17 cellular contexts compared by ENCODE assay signal in the genomic region with DNA sequence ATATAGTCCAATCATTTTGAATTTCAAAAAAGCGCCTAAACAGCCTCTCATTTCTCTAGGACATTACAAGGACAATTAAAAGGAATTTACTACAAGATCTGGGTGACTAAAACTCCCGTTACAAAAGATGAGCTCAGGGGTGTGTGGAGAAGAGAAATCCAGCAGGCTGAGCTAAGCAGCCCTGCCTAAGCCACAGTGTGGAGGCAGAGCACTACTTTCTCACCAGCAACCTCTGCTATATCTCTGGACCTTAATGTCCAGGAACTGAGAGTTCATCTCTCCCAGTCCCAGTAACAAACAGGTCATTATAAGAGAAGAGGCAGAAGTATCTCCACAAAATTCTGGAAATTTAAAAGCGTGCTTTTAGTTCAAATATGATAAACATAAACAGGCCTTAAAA. TPM values are rescaled to one million over a fixed set of nuclear protein-coding genes. Genes with fewer than 3 reads are reported as not detected.
DNase-seq lines count a peak whose midpoint lies in the region; ATAC-seq and TF ChIP-seq lines count a peak whose summit lies in the region.
"Had no signal": no experiment of that assay in that cellular context is flagged by ENCODE, and none has a peak within 500 bp of the region (broad histone marks: within the 10 kb centered on the region; RNA-seq: fewer than 3 reads in every experiment).

No MANE protein-coding gene starts in this region.

- ATAC-seq in Panc1, result peak; percentile 69; the same call in 1 of the 2 replicates
- ATAC-seq in activated T-helper 17 cell treated with anti-CD3 and anti-CD28 coated beads, Interleukin-2, amount 50 U/mL, for 72 hours (replicated peaks), result no peak
- ATAC-seq: activated naive CD4-positive, alpha-beta T cell treated with anti-CD3 and anti-CD28 coated beads, Interleukin-2, amount 50 U/mL, for 72 hours; mucosa of descending colon had no signal

- H3K14ac ChIP-seq in mesenchymal stem cell (ENCODE audit: low read length in 2 of 2), result no peak overlapping the region

- H3K4me3 Mint-ChIP-seq in chondrocyte (ENCODE audit: unreplicated experiment), result no peak overlapping the region
- H3K4me3 Mint-ChIP-seq in activated T-helper 17 cell treated with anti-CD3 and anti-CD28 coated beads, Interleukin-2, amount 50 U/mL, for 72 hours, result no peak overlapping the region
- H3K4me3 Mint-ChIP-seq: activated T-cell treated with anti-CD3 and anti-CD28 coated beads, Interleukin-2, amount 50 U/mL, for 24 hours; stimulated activated naive CD8-positive, alpha-beta T cell treated with anti-CD3 and anti-CD28 coated beads, Interleukin-15, Interleukin-2, amounts not matched to agents 100 ng/mL and 50 ng/mL, for 24 hours had no signal

- CTCF ChIA-PET in Panc1 (lab: Charles Lee), result no interaction called here

- H2BK12ac ChIP-seq in mesenchymal stem cell (ENCODE audit: low read length in 2 of 2), result no peak overlapping the region

- in situ Hi-C loops in G401 (cut with HindIII; ENCODE audit: low sequenced_read_pairs) (no loop called here), Panc1 (cut with HindIII; ENCODE audit: low pct_unique_long_range_greater_than_20kb, low sequenced_read_pairs) (no loop called here)

- no peaks in the 10 kb centered on the region for H3K79me1 ChIP-seq in mesenchymal stem cell (replicated peaks; ENCODE audit: low read length, poor library complexity, severe bottlenecking)

- no peak overlapping the region for H2AFZ ChIP-seq in mesenchymal stem cell (ENCODE audit: low read depth, low read length)

- peaks cover 14% of the 10 kb centered on the region for H3K4me1 Mint-ChIP-seq in chondrocyte (ENCODE audit: low read depth)
- H3K4me1 Mint-ChIP-seq in activated T-helper 17 cell treated with anti-CD3 and anti-CD28 coated beads, Interleukin-2, amount 50 U/mL, for 72 hours, result no peaks in the 10 kb centered on the region

- 89% methylated on average over 3 of the region's 3 CpGs for WGBS in mesenchymal stem cell

- H3K4ac ChIP-seq in mesenchymal stem cell (ENCODE audit: low read depth in 1 of 2, low read length in 2 of 2), result no peak overlapping the region

- H3K4me1 ChIP-seq in Panc1 (ENCODE audit: control insufficient read depth, insufficient read depth, low read length) (no peaks in the 10 kb centered on the region), mesenchymal stem cell (ENCODE audit: control insufficient read depth, insufficient read depth, low read depth, low read length) (peaks cover 3% of the 10 kb centered on the region)

- H3K36me3 ChIP-seq in Panc1 (ENCODE audit: control insufficient read depth, insufficient read depth, low read length) (no peaks in the 10 kb centered on the region), mesenchymal stem cell (ENCODE audit: control insufficient read depth in 1 of 2, insufficient read depth in 2 of 2, low read depth in 1 of 2, low read length in 2 of 2) (no peaks in the 10 kb centered on the region)
- H3K36me3 ChIP-seq: heart right ventricle, ovary had no signal

- H3K18ac ChIP-seq in mesenchymal stem cell (ENCODE audit: low read depth in 1 of 2, low read length in 2 of 2), result no peak overlapping the region

- DNase-seq in G401 (ENCODE audit: low spot score), result peak; percentile 12
- DNase-seq in Panc1 (ENCODE audit: low read depth, low spot score), result no peak
- DNase-seq in chondrocyte (ENCODE audit: low spot score), result no peak
- DNase-seq in mesenchymal stem cell, result no peak
- DNase-seq in putamen (ENCODE audit: low spot score), result no peak
- DNase-seq in NCI-H2196 (lab: John Stamatoyannopoulos, UW; ENCODE audit: unreplicated experiment), result no peak
- DNase-seq in NCI-H82 treated with DMSO at 0.1 percent for 48 hours (lab: John Stamatoyannopoulos, UW; ENCODE audit: unreplicated experiment), result no peak
- DNase-seq: activated T-cell treated with anti-CD3 and anti-CD28 coated beads, Interleukin-2, amount 50 U/mL, for 24 hours; heart right ventricle; IMR-90; mucosa of descending colon; ovary; SHP77 treated with DMSO at 0.1 percent for 48 hours had no signal

- H3K27me3 ChIP-seq in Panc1 (ENCODE audit: control insufficient read depth, insufficient read depth, low read length) (no peaks in the 10 kb centered on the region), mesenchymal stem cell (ENCODE audit: control insufficient read depth in 1 of 2, insufficient read depth in 1 of 2, low read length in 2 of 2) (no peaks in the 10 kb centered on the region)
- H3K27me3 ChIP-seq: heart right ventricle, ovary had no signal

- H2BK120ac ChIP-seq in mesenchymal stem cell (ENCODE audit: low read depth, low read length), result no peak overlapping the region

- H3K9me3 Mint-ChIP-seq in chondrocyte (ENCODE audit: low read depth), result no peaks in the 10 kb centered on the region
- H3K9me3 Mint-ChIP-seq in activated T-helper 17 cell treated with anti-CD3 and anti-CD28 coated beads, Interleukin-2, amount 50 U/mL, for 72 hours, result no peaks in the 10 kb centered on the region
- H3K9me3 Mint-ChIP-seq: activated naive CD4-positive, alpha-beta T cell treated with anti-CD3 and anti-CD28 coated beads, Interleukin-2, amount 50 U/mL, for 72 hours; activated T-cell treated with anti-CD3 and anti-CD28 coated beads, Interleukin-2, amount 50 U/mL, for 24 hours; stimulated activated naive CD8-positive, alpha-beta T cell treated with anti-CD3 and anti-CD28 coated beads, Interleukin-15, Interleukin-2, amounts not matched to agents 100 ng/mL and 50 ng/mL, for 24 hours had no signal

- H3K27ac Mint-ChIP-seq in chondrocyte (ENCODE audit: unreplicated experiment), result no peak overlapping the region
- no peak overlapping the region for H3K27ac Mint-ChIP-seq in activated T-helper 17 cell treated with anti-CD3 and anti-CD28 coated beads, Interleukin-2, amount 50 U/mL, for 72 hours
- H3K27ac Mint-ChIP-seq: activated naive CD4-positive, alpha-beta T cell treated with anti-CD3 and anti-CD28 coated beads, Interleukin-2, amount 50 U/mL, for 72 hours; activated T-cell treated with anti-CD3 and anti-CD28 coated beads, Interleukin-2, amount 50 U/mL, for 24 hours; stimulated activated naive CD8-positive, alpha-beta T cell treated with anti-CD3 and anti-CD28 coated beads, Interleukin-15, Interleukin-2, amounts not matched to agents 100 ng/mL and 50 ng/mL, for 24 hours had no signal

- TF ChIP-seq CTCF in Panc1 (IDR thresholded peaks at IDR 0.05) (peak; percentile 43), chondrocyte (IDR thresholded peaks at IDR 0.05) (peak; percentile 73)

- no peak overlapping the region for H3K23ac ChIP-seq in mesenchymal stem cell (ENCODE audit: low read length in 2 of 2)

- POLR2A ChIA-PET in Panc1 (lab: Charles Lee), result no interaction called here

- no peak overlapping the region for H4K91ac ChIP-seq in mesenchymal stem cell (ENCODE audit: low read length)

- H3K36me3 Mint-ChIP-seq in chondrocyte (ENCODE audit: low read depth), result no peaks in the 10 kb centered on the region
- no peaks in the 10 kb centered on the region for H3K36me3 Mint-ChIP-seq in activated T-helper 17 cell treated with anti-CD3 and anti-CD28 coated beads, Interleukin-2, amount 50 U/mL, for 72 hours (ENCODE audit: low read depth)
- H3K36me3 Mint-ChIP-seq: activated naive CD4-positive, alpha-beta T cell treated with anti-CD3 and anti-CD28 coated beads, Interleukin-2, amount 50 U/mL, for 72 hours had no signal

- BruUV-seq in Panc1 (replicated peaks; lab: Mats Ljungman, UMichigan), result no TSS peak

- H3K9ac ChIP-seq in mesenchymal stem cell (ENCODE audit: low read length), result peak overlapping the region; percentile 9

- no peak overlapping the region for H2BK5ac ChIP-seq in mesenchymal stem cell (ENCODE audit: low read depth, low read length, poor library complexity, severe bottlenecking)

- intact Hi-C loops in Panc1 (cut with micrococcal nuclease; ENCODE audit: unreplicated experiment), result no loop called here

- no peak overlapping the region for H2AK5ac ChIP-seq in mesenchymal stem cell (ENCODE audit: low read length, severe bottlenecking)

- H4K8ac ChIP-seq in mesenchymal stem cell (ENCODE audit: low read length), result no peak overlapping the region

- no peak overlapping the region for H2BK15ac ChIP-seq in mesenchymal stem cell (ENCODE audit: low read depth, poor library complexity, severe bottlenecking)

- H3K4me3 ChIP-seq in Panc1 (ENCODE audit: low read depth in 2 of 2, low read length in 2 of 2) (no peak overlapping the region), mesenchymal stem cell (ENCODE audit: insufficient read depth in 1 of 2, low read depth in 1 of 2, low read length in 2 of 2) (no peak overlapping the region)
- H3K4me3 ChIP-seq: heart right ventricle, mucosa of descending colon, ovary had no signal

- no peak overlapping the region for H3K4me2 ChIP-seq in mesenchymal stem cell (ENCODE audit: low read length, poor library complexity, severe bottlenecking)

- no peak overlapping the region for H3K27ac ChIP-seq in Panc1 (ENCODE audit: low read length)
- no peak overlapping the region for H3K27ac ChIP-seq in mesenchymal stem cell (ENCODE audit: low read length, poor library complexity, severe bottlenecking)
- H3K27ac ChIP-seq: heart right ventricle, ovary had no signal

- no peaks in the 10 kb centered on the region for H3K9me3 ChIP-seq in Panc1 (ENCODE audit: control insufficient read depth, insufficient read depth, low read depth, low read length)
- H3K9me3 ChIP-seq in mesenchymal stem cell (ENCODE audit: control insufficient read depth, low read length), result no peaks in the 10 kb centered on the region
- H3K9me3 ChIP-seq: heart right ventricle, mucosa of descending colon, ovary had no signal

- H3K27me3 Mint-ChIP-seq in chondrocyte (ENCODE audit: low read depth), result no peaks in the 10 kb centered on the region
- peaks cover 24% of the 10 kb centered on the region for H3K27me3 Mint-ChIP-seq in activated T-helper 17 cell treated with anti-CD3 and anti-CD28 coated beads, Interleukin-2, amount 50 U/mL, for 72 hours

RNA-seq across cellular contexts. Expression of gene ANKRD62, which starts 18.9 kb away (rescaled TPM):
- total RNA-seq in G401 (2014; rRNA removed; shearing (Covaris generic)), result not detected in 2 replicates
- total RNA-seq in Panc1 (2021; ENCODE audit: unreplicated experiment) (not detected), chondrocyte (not detected in 3 replicates)
- not detected for polyA plus RNA-seq in Panc1 (2012; ENCODE audit: insufficient read length)
- polyA plus RNA-seq in mesenchymal stem cell (2013, experiment 1 of 2), result not detected
- polyA plus RNA-seq in mesenchymal stem cell (2013, experiment 2 of 2), result not detected
- total RNA-seq in activated T-helper 17 cell treated with anti-CD3 and anti-CD28 coated beads, Interleukin-2, amount 50 U/mL, for 72 hours, result not detected
- total RNA-seq: activated naive CD4-positive, alpha-beta T cell treated with anti-CD3 and anti-CD28 coated beads, Interleukin-2, amount 50 U/mL, for 72 hours; heart right ventricle; IMR-90; ovary had no signal
- polyA plus RNA-seq: heart right ventricle, IMR-90, keratinocyte, ovary had no signal
